ENCODE assay signal across 16 cellular contexts in genomic region chr17:2906907-2907306, GRCh38.
A peak's percentile ranks its signal among the peaks of the same experiment; 100 is the strongest.
DNase-seq lines count a peak whose midpoint lies in the region; ATAC-seq, FAIRE-seq and TF ChIP-seq lines count a peak whose summit lies in the region.
"Had no signal": no experiment of that assay in that cellular context is flagged by ENCODE, and none has a peak within 500 bp of the region (broad histone marks: within the 10 kb centered on the region; RNA-seq: fewer than 3 reads in every experiment).

No MANE protein-coding gene starts in this region.

- no peak for TF ChIP-seq RAD21 in K562 (CRISPR knock-in tag; conservative IDR thresholded peaks at IDR 0.05 in 1 of 2, IDR thresholded peaks at IDR 0.05 in 1 of 2)

- H3K9me2 ChIP-seq in Karpas-422 (replicated peaks; ENCODE audit: insufficient read depth, low read length) = no peaks in the 10 kb centered on the region

- intact Hi-C loops in K562 (cut with micrococcal nuclease) = no loop called here

- ATAC-seq in K562 (no peak), GM18861 (IDR thresholded peaks at IDR 0.05; ENCODE audit: unreplicated experiment) (no peak), GM21723 (IDR thresholded peaks at IDR 0.05; ENCODE audit: unreplicated experiment) (no peak)
- ATAC-seq: left cardiac atrium, Right ventricle myocardium inferior had no signal

- TF ChIP-seq CTCF in GM12865 (IDR thresholded peaks at IDR 0.05; ENCODE audit: insufficient read depth, low read depth, low read length, missing control alignments) (no peak), K562 (IDR thresholded peaks at IDR 0.05 in 2 of 3, conservative IDR thresholded peaks at IDR 0.05 in 1 of 3; ENCODE audit: insufficient read depth in 2 of 3, low read depth in 1 of 3, low read length in 3 of 3) (no peak)

- H4K20me1 ChIP-seq in Karpas-422 (ENCODE audit: insufficient read depth, low read depth, low read length) (no peaks in the 10 kb centered on the region), K562 (replicated peaks; ENCODE audit: control insufficient read depth, insufficient read depth, low read length) (no peaks in the 10 kb centered on the region)

- H3K27ac ChIP-seq in Karpas-422 (ENCODE audit: low read length) (no peak overlapping the region), K562 (ENCODE audit: extremely low read depth, low read depth, low read length) (no peak overlapping the region)
- H3K27ac ChIP-seq: breast epithelium, KMS-11, sigmoid colon, thoracic aorta had no signal

- H3K4me3 ChIP-seq in GM12865 (ENCODE audit: low read depth, low read length) = no peak overlapping the region
- H3K4me3 ChIP-seq in Karpas-422 (ENCODE audit: low read length) = no peak overlapping the region
- H3K4me3 ChIP-seq in K562 = no peak overlapping the region
- H3K4me3 ChIP-seq: breast epithelium, sigmoid colon, thoracic aorta had no signal

- POLR2A ChIA-PET in K562 (lab: Yijun Ruan, JAX) = interaction anchor here (1.0 kb wide), 1 partner anchor 45 kb away, joined by 3 read pairs; no protein-coding TSS in a partner anchor

- in situ Hi-C loops in K562 (cut with MboI) = no loop called here

- CTCF ChIA-PET in K562 (lab: Yijun Ruan, JAX; ENCODE audit: low intra/inter-chr PET ratio) = no interaction called here

- 3% methylated on average over 6 of the region's 6 CpGs for WGBS in K562 (ENCODE audit: insufficient coverage, low coverage, missing lambda C conversion rate)

- no peak for TF ChIP-seq EP300 in K562 (IDR thresholded peaks at IDR 0.05; ENCODE audit: low read length)

- H3K27me3 ChIP-seq in Karpas-422 (ENCODE audit: low read length) (no peaks in the 10 kb centered on the region), K562 (ENCODE audit: control insufficient read depth in 2 of 2, insufficient read depth in 2 of 2, low read length in 2 of 2) (peaks cover 0 to 14% of the 10 kb centered on the region in 2 experiments; a peak in 2 of 5 replicates)
- H3K27me3 ChIP-seq: breast epithelium, sigmoid colon had no signal

- H3K9me3 ChIP-seq in Karpas-422 (ENCODE audit: low read length) = no peaks in the 10 kb centered on the region
- no peaks in the 10 kb centered on the region for H3K9me3 ChIP-seq in K562 (replicated peaks; ENCODE audit: control insufficient read depth, insufficient read depth, low read depth, low read length)
- H3K9me3 ChIP-seq: breast epithelium, sigmoid colon, thoracic aorta had no signal

- DNase-seq in GM12865 (ENCODE audit: low read depth) (peak; percentile 29), Karpas-422 (peak; percentile 51), K562 (ENCODE audit: extremely low read depth in 1 of 4, low spot score in 3 of 4) (peak in 3 of 4 experiments; percentile 34 to 38 (median 35)), NCI-H2171 (lab: John Stamatoyannopoulos, UW) (no peak)
- peak; percentile 49 to 54 for DNase-seq in stimulated activated CD4-positive, alpha-beta T cell treated with anti-CD3 and anti-CD28 coated beads, Interleukin-2, amount 100 ng/mL, for 24 hours
- DNase-seq: activated CD4-positive, alpha-beta T cell treated with anti-CD3 and anti-CD28 coated beads for 1 hour; left cardiac atrium; midbrain; NCI-H226; sigmoid colon had no signal

- H3K9me1 ChIP-seq in K562 (ENCODE audit: control insufficient read depth, insufficient read depth, low read length) = no peaks in the 10 kb centered on the region

- H3K4me2 ChIP-seq in Karpas-422 (ENCODE audit: low read depth, low read length, poor library complexity, severe bottlenecking) = no peak overlapping the region
- no peak overlapping the region for H3K4me2 ChIP-seq in K562 (ENCODE audit: insufficient read depth, low read length)
- H3K4me2 ChIP-seq: KMS-11 had no signal

- H3K36me3 ChIP-seq in Karpas-422 (ENCODE audit: insufficient read depth, low read length) = no peaks in the 10 kb centered on the region
- no peaks in the 10 kb centered on the region for H3K36me3 ChIP-seq in K562 (ENCODE audit: control insufficient read depth, insufficient read depth, low read length)
- H3K36me3 ChIP-seq: breast epithelium, thoracic aorta had no signal

- H3K79me2 ChIP-seq in Karpas-422 (ENCODE audit: low read length) (no peaks in the 10 kb centered on the region), K562 (ENCODE audit: control insufficient read depth, insufficient read depth, low read length) (no peaks in the 10 kb centered on the region)

- no peak for FAIRE-seq in K562 (lab: Jason Lieb, UNC)

- no peaks in the 10 kb centered on the region for H3K4me1 ChIP-seq in Karpas-422 (ENCODE audit: low read length)
- no peaks in the 10 kb centered on the region for H3K4me1 ChIP-seq in K562 (replicated peaks in 1 of 2; ENCODE audit: control insufficient read depth in 2 of 2, insufficient read depth in 2 of 2, low read length in 2 of 2)
- H3K4me1 ChIP-seq: breast epithelium had no signal

- BruUV-seq in K562 (replicated peaks; lab: Mats Ljungman, UMichigan) = no TSS peak

- H2AFZ ChIP-seq in Karpas-422 (ENCODE audit: low read length) (no peak overlapping the region), K562 (ENCODE audit: low read depth, low read length) (no peak overlapping the region)

- TF ChIP-seq POLR2A in K562 (conservative IDR thresholded peaks at IDR 0.05) = no peak

- H3K9ac ChIP-seq in Karpas-422 (ENCODE audit: low read length) (no peak overlapping the region), K562 (ENCODE audit: insufficient read depth in 1 of 2, low read depth in 2 of 2, low read length in 2 of 2) (no peak overlapping the region)
- H3K9ac ChIP-seq: KMS-11 had no signal

TF ChIP-seq in K562, 482 proteins besides CTCF, POLR2A, EP300 and RAD21:
- peak; percentile 37 for TF ChIP-seq NFYB (IDR thresholded peaks at IDR 0.05; ENCODE audit: extremely low read depth, insufficient read length)
- TF ChIP-seq HEY1 (CRISPR knock-in tag; IDR thresholded peaks at IDR 0.05; ENCODE audit: borderline replicate concordance) = no peak
- TF ChIP-seq USF1 (CRISPR knock-in tag; IDR thresholded peaks at IDR 0.05) = 0 out of 2 replicates have a peak, but pooled peaks have one; percentile 16
- TF ChIP-seq BRF1 (IDR thresholded peaks at IDR 0.05; ENCODE audit: borderline replicate concordance, extremely low read depth, insufficient read length) = no peak
- 0 out of 2 replicates have a peak, but pooled peaks have one; percentile 18 for TF ChIP-seq USF2 (CRISPR knock-in tag; IDR thresholded peaks at IDR 0.05)
